ENCODE assay signal across 14 cellular contexts in genomic region chr20:63235399-63235983, GRCh38. TPM values are rescaled to one million over a fixed set of nuclear protein-coding genes. Genes with fewer than 3 reads are reported as not detected.
DNase-seq lines count a peak whose midpoint lies in the region; ATAC-seq, FAIRE-seq and TF ChIP-seq lines count a peak whose summit lies in the region.
"Had no signal": no experiment of that assay in that cellular context is flagged by ENCODE, and none has a peak within 500 bp of the region (broad histone marks: within the 10 kb centered on the region; RNA-seq: fewer than 3 reads in every experiment).

Gene BIRC7 (plus strand): TSS chr20:63235905. CDS start chr20:63236097, 192 bp downstream.

- no peak within 1 kb of the TSS for H3K27ac ChIP-seq in H1 (ENCODE audit: low read depth, low read length)
- peak within 1 kb of the TSS; percentile 100 for H3K27ac ChIP-seq in trophoblast cell (ENCODE audit: low read depth, low read length)
- H3K27ac ChIP-seq: gastrocnemius medialis had no signal

- H4K5ac ChIP-seq in H1 (ENCODE audit: insufficient read length, low read depth, low read length), result no peak within 1 kb of the TSS

- TF ChIP-seq EP300 in H1 (IDR thresholded peaks at IDR 0.05; ENCODE audit: borderline replicate concordance in 1 of 2, low read depth in 2 of 2, low read length in 2 of 2), result no peak

- H3K18ac ChIP-seq in H1 (ENCODE audit: extremely low read depth, low read length), result peak within 1 kb of the TSS; percentile 96
- peak within 1 kb of the TSS; percentile 83 for H3K18ac ChIP-seq in trophoblast cell (ENCODE audit: low read length)

- H3K9me3 ChIP-seq in NT2/D1 (ENCODE audit: insufficient read depth, low read length) (no peaks in the 10 kb centered on the region), H1 (ENCODE audit: insufficient read depth in 2 of 2, low read depth in 1 of 2, low read length in 1 of 2) (no peaks in the 10 kb centered on the region), trophoblast cell (ENCODE audit: insufficient read depth, low read depth, low read length) (no peaks in the 10 kb centered on the region)
- H3K9me3 ChIP-seq: gastrocnemius medialis had no signal

- H3K4me3 ChIP-seq in NT2/D1 (ENCODE audit: insufficient read length, low read depth) (no peak within 1 kb of the TSS), H1 (ENCODE audit: extremely low read depth in 1 of 4, insufficient read depth in 2 of 4, low read depth in 3 of 4, low read length in 4 of 4) (peak within 1 kb of the TSS in 1 of 4 experiments; percentile 43; a peak in 2 of 8 replicates), trophoblast cell (ENCODE audit: low read depth, low read length) (no peak within 1 kb of the TSS)
- H3K4me3 ChIP-seq: gastrocnemius medialis had no signal

- no peak for TF ChIP-seq CTCF in H1 (IDR thresholded peaks at IDR 0.05; ENCODE audit: control extremely low read depth in 1 of 3, insufficient read depth in 1 of 3, low read depth in 1 of 3, low read length in 3 of 3)

- H2BK20ac ChIP-seq in H1 (ENCODE audit: low read length), result peak within 1 kb of the TSS; percentile 89; the same call in 1 of the 2 replicates

- TF ChIP-seq RAD21 in H1 (IDR thresholded peaks at IDR 0.05 in 1 of 2, conservative IDR thresholded peaks at IDR 0.05 in 1 of 2; ENCODE audit: low read depth in 2 of 2, low read length in 2 of 2), result no peak

- TF ChIP-seq POLR2A in H1 (IDR thresholded peaks at IDR 0.05; ENCODE audit: control extremely low read depth in 1 of 2, low read depth in 2 of 2, low read length in 2 of 2), result no peak

- POLR2A ChIA-PET in H1 (lab: Charles Lee; ENCODE audit: partially characterized antibody), result interaction anchor here (0.8 to 4.9 kb wide), 7 partner anchors 8 to 60 kb away, joined by 3 to 21 read pairs (median 5); partner anchors contain the start of gene NKAIN4

- H3K27me3 ChIP-seq in NT2/D1 (ENCODE audit: insufficient read depth, insufficient read length) (no peaks in the 10 kb centered on the region), H1 (replicated peaks in 1 of 4; ENCODE audit: control insufficient read depth in 3 of 4, extremely low read depth in 1 of 4, insufficient read depth in 3 of 4, low read length in 3 of 4) (peaks cover 0 to 3% (median 1%) of the 10 kb centered on the region in 4 experiments; a peak in 1 of 7 replicates), trophoblast cell (ENCODE audit: insufficient read depth, low read length) (no peaks in the 10 kb centered on the region)

- H3K14ac ChIP-seq in H1 (ENCODE audit: insufficient read length), result no peak within 1 kb of the TSS
- H3K14ac ChIP-seq in trophoblast cell (ENCODE audit: low read length), result peak within 1 kb of the TSS; percentile 93

- CTCF ChIA-PET in H1 (lab: Charles Lee; ENCODE audit: partially characterized antibody), result interaction anchor here (0.6 to 10.9 kb wide), 22 partner anchors 11 to 394 kb away, joined by 3 to 199 read pairs (median 4); partner anchors contain the start of genes COL20A1 and NKAIN4

- no peaks in the 10 kb centered on the region for H3K79me1 ChIP-seq in H1 (ENCODE audit: low read depth, low read length)
- H3K79me1 ChIP-seq in trophoblast cell (ENCODE audit: low read length), result peaks cover 60% of the 10 kb centered on the region

- H2AFZ ChIP-seq in H1 (ENCODE audit: low read length), result no peak within 1 kb of the TSS
- H2AFZ ChIP-seq in trophoblast cell (ENCODE audit: insufficient read depth, low read length, poor library complexity), result peak within 1 kb of the TSS; percentile 47

- peak within 1 kb of the TSS; percentile 7 to 64; a peak in 3 of 4 replicates for H3K4me2 ChIP-seq in H1 (ENCODE audit: insufficient read depth in 1 of 2, low read depth in 2 of 2, low read length in 2 of 2)
- H3K4me2 ChIP-seq in trophoblast cell (ENCODE audit: low read length), result peak within 1 kb of the TSS; percentile 6

- H2AK5ac ChIP-seq in H1 (ENCODE audit: low read depth, low read length), result no peak within 1 kb of the TSS
- peak within 1 kb of the TSS; percentile 92 for H2AK5ac ChIP-seq in trophoblast cell (ENCODE audit: low read length)

- H2BK5ac ChIP-seq in H1 (ENCODE audit: low read depth, low read length), result peak within 1 kb of the TSS; percentile 20; the same call in 1 of the 2 replicates
- peak within 1 kb of the TSS; percentile 100 for H2BK5ac ChIP-seq in trophoblast cell (ENCODE audit: low read depth, low read length, poor library complexity)

- H3K56ac ChIP-seq in H1 (replicated peaks; ENCODE audit: insufficient read length, low read depth, low read length), result no peak within 1 kb of the TSS

- H3K36me3 ChIP-seq in NT2/D1 (ENCODE audit: insufficient read depth, insufficient read length, low read length) (no peaks in the 10 kb centered on the region), H1 (ENCODE audit: control insufficient read depth in 2 of 4, insufficient read depth in 4 of 4, low read length in 3 of 4) (no peaks in the 10 kb centered on the region), trophoblast cell (ENCODE audit: control insufficient read depth in 1 of 2, insufficient read depth in 2 of 2, low read length in 2 of 2) (no peaks in the 10 kb centered on the region)
- H3K36me3 ChIP-seq: gastrocnemius medialis had no signal

- H2BK120ac ChIP-seq in H1 (replicated peaks; ENCODE audit: low read depth, low read length) (no peak within 1 kb of the TSS), trophoblast cell (ENCODE audit: insufficient read depth, low read length, poor library complexity) (peak within 1 kb of the TSS; percentile 92)

- H3K4ac ChIP-seq in H1 (replicated peaks; ENCODE audit: insufficient read length, low read depth, low read length) (no peak within 1 kb of the TSS), trophoblast cell (ENCODE audit: low read depth, low read length) (peak within 1 kb of the TSS; percentile 68)

- no peak for ATAC-seq in HG03432 (IDR thresholded peaks at IDR 0.05; ENCODE audit: unreplicated experiment)
- ATAC-seq in GM21576 (IDR thresholded peaks at IDR 0.05; ENCODE audit: unreplicated experiment), result no peak
- no peak for ATAC-seq in HG02798 (IDR thresholded peaks at IDR 0.05; ENCODE audit: poor library complexity, unreplicated experiment)
- ATAC-seq: gastrocnemius medialis had no signal

- peak within 1 kb of the TSS; percentile 56 for H3K9ac ChIP-seq in NT2/D1 (ENCODE audit: insufficient read length, low read depth)
- H3K9ac ChIP-seq in H1 (replicated peaks in 1 of 4; ENCODE audit: extremely low read depth in 1 of 4, low read depth in 3 of 4, low read length in 3 of 4), result no peak within 1 kb of the TSS
- H3K9ac ChIP-seq in trophoblast cell (ENCODE audit: low read length), result no peak within 1 kb of the TSS

- peak within 1 kb of the TSS; percentile 25 for H4K12ac ChIP-seq in trophoblast cell (ENCODE audit: low read depth, low read length)

- peak; percentile 32 for DNase-seq in ELF-1 (ENCODE audit: low read depth, low spot score)
- no peak for DNase-seq in NT2/D1 (ENCODE audit: low read depth, low spot score)
- no peak for DNase-seq in H1 (ENCODE audit: low read depth in 1 of 2, low spot score in 2 of 2)
- DNase-seq in trophoblast cell, result no peak
- no peak for DNase-seq in germinal center (ENCODE audit: low spot score)
- DNase-seq: gastrocnemius medialis, naive B cell, NCI-H1436 treated with DMSO at 0.1 percent for 48 hours had no signal

- H4K8ac ChIP-seq in H1 (ENCODE audit: extremely low read depth, insufficient read depth, low read length) (no peak within 1 kb of the TSS), trophoblast cell (ENCODE audit: low read depth, low read length) (peak within 1 kb of the TSS; percentile 69)

- H2BK12ac ChIP-seq in H1 (ENCODE audit: low read depth, low read length) (peak within 1 kb of the TSS; percentile 40; the same call in 1 of the 2 replicates), trophoblast cell (ENCODE audit: low read length) (peak within 1 kb of the TSS; percentile 94)

- H3K23me2 ChIP-seq in H1 (ENCODE audit: low read depth, low read length), result no peaks in the 10 kb centered on the region

- H2BK15ac ChIP-seq in H1 (ENCODE audit: low read length), result peak within 1 kb of the TSS; percentile 99; the same call in 1 of the 2 replicates

- no peaks in the 10 kb centered on the region for H4K20me1 ChIP-seq in H1 (replicated peaks in 1 of 2; ENCODE audit: control insufficient read depth in 1 of 2, insufficient read depth in 2 of 2, low read length in 2 of 2)

- H4K91ac ChIP-seq in H1 (replicated peaks; ENCODE audit: insufficient read length, low read length) (peak within 1 kb of the TSS; percentile 70), trophoblast cell (ENCODE audit: low read depth, low read length) (peak within 1 kb of the TSS; percentile 100)

- peaks cover 46% of the 10 kb centered on the region for H3K4me1 ChIP-seq in NT2/D1 (ENCODE audit: insufficient read depth, insufficient read length)
- peaks cover 2 to 26% (median 13%) of the 10 kb centered on the region in 4 experiments for H3K4me1 ChIP-seq in H1 (replicated peaks in 1 of 4; ENCODE audit: control insufficient read depth in 3 of 4, insufficient read depth in 4 of 4, low read length in 3 of 4)
- H3K4me1 ChIP-seq in trophoblast cell (ENCODE audit: control insufficient read depth in 1 of 2, insufficient read depth in 2 of 2, low read length in 2 of 2), result peaks cover 55 to 56% of the 10 kb centered on the region in 2 experiments
- H3K4me1 ChIP-seq: gastrocnemius medialis had no signal

- WGBS in H1 (ENCODE audit: extremely low coverage in 1 of 2, insufficient coverage in 1 of 2, insufficient read length in 1 of 2, insufficient replicate concordance in 2 of 2, low coverage in 1 of 2, low lambda C conversion rate in 2 of 2, missing lambda C conversion rate in 1 of 2), 2 experiments, result 83% methylated on average over 15 of the region's 17 CpGs; no CpG with 5 or more reads in 1 of the 2 experiments
- no CpG with 5 or more reads among the region's 17 CpGs for WGBS in trophoblast cell (ENCODE audit: extremely low coverage, insufficient coverage, insufficient read length)

- H3K23ac ChIP-seq in H1 (ENCODE audit: insufficient read length), result no peak within 1 kb of the TSS
- no peak within 1 kb of the TSS for H3K23ac ChIP-seq in trophoblast cell (ENCODE audit: low read length)

- H3K79me2 ChIP-seq in H1 (ENCODE audit: control insufficient read depth in 1 of 2, insufficient read depth in 2 of 2, low read length in 2 of 2) (no peaks in the 10 kb centered on the region), trophoblast cell (ENCODE audit: control insufficient read depth, insufficient read depth, low read length, poor library complexity) (peaks cover 17% of the 10 kb centered on the region)

- FAIRE-seq in H1 (lab: Jason Lieb, UNC), result no peak
- FAIRE-seq: bronchial epithelial cell had no signal

TF ChIP-seq in H1, 55 proteins besides CTCF, POLR2A, EP300 and RAD21:
- no peak for TF ChIP-seq SP1 (IDR thresholded peaks at IDR 0.05; ENCODE audit: low read depth, low read length)

RNA-seq across cellular contexts. Expression of gene BIRC7, which starts in this region (rescaled TPM):
- 0.41 TPM in 1 of 2 replicates, not detected in the other for total RNA-seq in H1 (2021; fragmentation: NEBNext Ultra II Directional; extraction: Animal tissue kit (Norgen Biotek cat#: 25700))
- 0.11 and 0.16 TPM in 2 replicates for polyA plus RNA-seq in H1 (2011; rRNA removed)
- polyA plus RNA-seq in H1 (2011; cell fraction: cytosol; rRNA removed), result 0.16 TPM
- 0.77 TPM for polyA plus RNA-seq in H1 (2011; cell fraction: nucleus; rRNA removed)
- 0.19 TPM in 1 of 4 replicates, not detected in the others for polyA plus RNA-seq in H1 (2012, experiment 1 of 2)
- polyA plus RNA-seq in H1 (2012, experiment 2 of 2), result not detected
- polyA plus RNA-seq in H1 (2013, experiment 1 of 2), result 0.06 TPM
- polyA plus RNA-seq in H1 (2013, experiment 2 of 2), result 0.06 TPM
- not detected in 2 replicates for polyA minus RNA-seq in H1 (2011; rRNA and poly(A)+ RNA removed)
- not detected for polyA minus RNA-seq in H1 (2011; cell fraction: cytosol; rRNA and poly(A)+ RNA removed)
- not detected for polyA minus RNA-seq in H1 (2011; cell fraction: nucleus; rRNA and poly(A)+ RNA removed)
- 12.8 and 14.9 TPM in 2 replicates for polyA plus RNA-seq in trophoblast cell (2013)
- total RNA-seq: activated naive CD4-positive, alpha-beta T cell treated with anti-CD3 and anti-CD28 coated beads for 36 hours; bronchial epithelial cell; gastrocnemius medialis had no signal
- polyA plus RNA-seq: BJ had no signal
